13 cellular contexts compared by ENCODE assay signal in genomic region chr4:17168571-17168970, GRCh38.
DNase-seq lines count a peak whose midpoint lies in the region; ATAC-seq and TF ChIP-seq lines count a peak whose summit lies in the region.
"Had no signal": no experiment of that assay in that cellular context is flagged by ENCODE, and none has a peak within 500 bp of the region (broad histone marks: within the 10 kb centered on the region; RNA-seq: fewer than 3 reads in every experiment).

No MANE protein-coding gene starts in this region.

- no peak overlapping the region for H3K4me3 ChIP-seq in SJSA1
- H3K4me3 ChIP-seq in fibroblast of mammary gland (ENCODE audit: control insufficient read depth, low read depth, low read length) = no peak overlapping the region
- H3K4me3 ChIP-seq: gastroesophageal sphincter had no signal

- TF ChIP-seq CTCF in fibroblast of mammary gland (conservative IDR thresholded peaks at IDR 0.05; ENCODE audit: control insufficient read depth, insufficient read depth, low read depth, low read length) (no peak), osteocyte (IDR thresholded peaks at IDR 0.05) (no peak)

- H3K9me3 ChIP-seq in SJSA1 (replicated peaks) = no peaks in the 10 kb centered on the region
- H3K9me3 ChIP-seq: gastroesophageal sphincter had no signal

- H3K36me3 ChIP-seq in SJSA1 = no peaks in the 10 kb centered on the region
- H3K36me3 ChIP-seq: gastroesophageal sphincter, WERI-Rb-1 had no signal

- H3K4me1 ChIP-seq in SJSA1 (replicated peaks) = peaks cover 35% of the 10 kb centered on the region

- H3K27me3 ChIP-seq in SJSA1 (replicated peaks) = no peaks in the 10 kb centered on the region
- H3K27me3 ChIP-seq: gastroesophageal sphincter had no signal

- H3K27ac Mint-ChIP-seq in osteocyte (ENCODE audit: unreplicated experiment) = peak overlapping the region; percentile 76
- H3K27ac Mint-ChIP-seq: activated naive CD4-positive, alpha-beta T cell treated with anti-CD3 and anti-CD28 coated beads, Interleukin-2, amount 10 ng/mL, durations not matched to agents 7 days and 5 days; natural killer cell treated with Interleukin-12 subunit alpha and Interleukin-12 subunit beta and Interleukin-15 and Interleukin-18, amount 100 ng/mL, for 72 hours had no signal

- DNase-seq in ELR (ENCODE audit: low read depth) (peak; percentile 62), SJSA1 (ENCODE audit: low read depth in 1 of 2, low spot score in 2 of 2) (peak; percentile 90 to 95), fibroblast of mammary gland (ENCODE audit: low read depth) (peak; percentile 87), osteocyte (ENCODE audit: extremely low spot score, unreplicated experiment) (no peak), GF-D8 (lab: John Stamatoyannopoulos, UW) (no peak), SIG-M5 treated with dmso at 0.1 percent for 504 hours (lab: John Stamatoyannopoulos, UW; ENCODE audit: unreplicated experiment) (no peak)
- DNase-seq in activated CD8-positive, alpha-beta memory T cell treated with anti-CD3 and anti-CD28 coated beads, Interleukin-2, amount 50 U/mL, for 4 hours = no peak
- DNase-seq: activated naive CD4-positive, alpha-beta T cell treated with anti-CD3 and anti-CD28 coated beads, Interleukin-2, amount 10 ng/mL, durations not matched to agents 7 days and 5 days; Kasumi-1; WERI-Rb-1 had no signal

- ATAC-seq in HG02938 (IDR thresholded peaks at IDR 0.05; ENCODE audit: unreplicated experiment) = no peak
- ATAC-seq: gastroesophageal sphincter; natural killer cell treated with Interleukin-12 subunit alpha and Interleukin-12 subunit beta and Interleukin-15 and Interleukin-18, amount 100 ng/mL, for 72 hours had no signal

- no peak overlapping the region for H3K4me3 Mint-ChIP-seq in osteocyte (ENCODE audit: unreplicated experiment)
- H3K4me3 Mint-ChIP-seq: activated naive CD4-positive, alpha-beta T cell treated with anti-CD3 and anti-CD28 coated beads, Interleukin-2, amount 10 ng/mL, durations not matched to agents 7 days and 5 days; natural killer cell treated with Interleukin-12 subunit alpha and Interleukin-12 subunit beta and Interleukin-15 and Interleukin-18, amount 100 ng/mL, for 72 hours had no signal

- peaks cover 80% of the 10 kb centered on the region for H3K4me1 Mint-ChIP-seq in osteocyte (ENCODE audit: unreplicated experiment)
- H3K4me1 Mint-ChIP-seq: activated naive CD4-positive, alpha-beta T cell treated with anti-CD3 and anti-CD28 coated beads, Interleukin-2, amount 10 ng/mL, durations not matched to agents 7 days and 5 days had no signal

- peak overlapping the region; percentile 81 for H3K27ac ChIP-seq in SJSA1
- H3K27ac ChIP-seq: gastroesophageal sphincter, WERI-Rb-1 had no signal

- H3K36me3 Mint-ChIP-seq in osteocyte (ENCODE audit: unreplicated experiment) = no peaks in the 10 kb centered on the region
- H3K36me3 Mint-ChIP-seq: activated naive CD4-positive, alpha-beta T cell treated with anti-CD3 and anti-CD28 coated beads, Interleukin-2, amount 10 ng/mL, durations not matched to agents 7 days and 5 days had no signal

- H3K9me3 Mint-ChIP-seq in osteocyte (ENCODE audit: unreplicated experiment) = no peaks in the 10 kb centered on the region
- H3K9me3 Mint-ChIP-seq: activated naive CD4-positive, alpha-beta T cell treated with anti-CD3 and anti-CD28 coated beads, Interleukin-2, amount 10 ng/mL, durations not matched to agents 7 days and 5 days had no signal

- no peaks in the 10 kb centered on the region for H3K27me3 Mint-ChIP-seq in osteocyte (ENCODE audit: unreplicated experiment)
- H3K27me3 Mint-ChIP-seq: natural killer cell treated with Interleukin-12 subunit alpha and Interleukin-12 subunit beta and Interleukin-15 and Interleukin-18, amount 100 ng/mL, for 72 hours had no signal

Comparison
In these comparisons a context has a peak if more than half of its experiments do, and no peak if none do; other contexts are left out.
1. DNase-seq: peak in ELR (single experiment), SJSA1 (2 of 2) and fibroblast of mammary gland (single experiment); none in osteocyte (single experiment), GF-D8 (single experiment), SIG-M5 treated with dmso at 0.1 percent for 504 hours (single experiment) and activated CD8-positive, alpha-beta memory T cell treated with anti-CD3 and anti-CD28 coated beads, Interleukin-2, amount 50 U/mL, for 4 hours (single experiment).